In the genomic region with DNA sequence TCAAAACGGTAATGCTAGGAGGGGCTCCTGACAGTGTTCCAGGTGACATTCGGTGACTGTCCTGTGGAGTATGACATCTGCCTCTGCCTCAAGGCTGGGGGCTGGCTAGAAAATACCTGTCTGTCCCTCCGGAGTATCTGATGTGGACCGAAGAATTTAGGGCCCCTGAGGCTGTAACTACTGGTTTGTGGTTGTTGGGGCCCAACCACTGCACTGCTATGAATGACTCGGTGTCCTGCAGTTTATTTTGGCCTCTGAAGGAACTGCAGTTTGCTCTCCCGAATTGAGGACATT, we compare ENCODE assay signal across 2 cellular contexts.
TF ChIP-seq lines count a peak whose summit lies in the region.

No MANE protein-coding gene starts in this region.

TF ChIP-seq in SK-N-SH, 30 proteins besides CTCF, POLR2A, EP300 and RAD21 (continued from another document):
- no peak for TF ChIP-seq USF1 (IDR thresholded peaks at IDR 0.05; ENCODE audit: borderline replicate concordance, low read depth)
- TF ChIP-seq TAF1 (IDR thresholded peaks at IDR 0.05; ENCODE audit: borderline replicate concordance, low read depth, low read length), result no peak
- TF ChIP-seq NRF1 (IDR thresholded peaks at IDR 0.05; ENCODE audit: low read depth, low read length), result no peak
- no peak for TF ChIP-seq EZH2phosphoT487 (IDR thresholded peaks at IDR 0.05; ENCODE audit: borderline replicate concordance, low read depth)
- TF ChIP-seq GABPA (IDR thresholded peaks at IDR 0.05; ENCODE audit: low read depth), result no peak
- no peak for TF ChIP-seq TEAD4 (IDR thresholded peaks at IDR 0.05; ENCODE audit: borderline replicate concordance, insufficient read depth)
- no peak for TF ChIP-seq SMC3 (IDR thresholded peaks at IDR 0.05; ENCODE audit: low read depth, low read length)
- no peak for TF ChIP-seq RCOR1 (IDR thresholded peaks at IDR 0.05; ENCODE audit: low read length)
- no peak for TF ChIP-seq IRF3 (IDR thresholded peaks at IDR 0.05; ENCODE audit: low read depth, low read length)
- TF ChIP-seq, protein P1, sequence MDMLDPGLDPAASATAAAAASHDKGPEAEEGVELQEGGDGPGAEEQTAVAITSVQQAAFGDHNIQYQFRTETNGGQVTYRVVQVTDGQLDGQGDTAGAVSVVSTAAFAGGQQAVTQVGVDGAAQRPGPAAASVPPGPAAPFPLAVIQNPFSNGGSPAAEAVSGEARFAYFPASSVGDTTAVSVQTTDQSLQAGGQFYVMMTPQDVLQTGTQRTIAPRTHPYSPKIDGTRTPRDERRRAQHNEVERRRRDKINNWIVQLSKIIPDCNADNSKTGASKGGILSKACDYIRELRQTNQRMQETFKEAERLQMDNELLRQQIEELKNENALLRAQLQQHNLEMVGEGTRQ (IDR thresholded peaks at IDR 0.05; ENCODE audit: borderline replicate concordance, low read depth, low read length), result no peak
- TF ChIP-seq MAX (IDR thresholded peaks at IDR 0.05; ENCODE audit: low read depth), result no peak
- no peak for TF ChIP-seq FOXJ3 (CRISPR knock-in tag; IDR thresholded peaks at IDR 0.05)
- TF ChIP-seq, protein P2, sequence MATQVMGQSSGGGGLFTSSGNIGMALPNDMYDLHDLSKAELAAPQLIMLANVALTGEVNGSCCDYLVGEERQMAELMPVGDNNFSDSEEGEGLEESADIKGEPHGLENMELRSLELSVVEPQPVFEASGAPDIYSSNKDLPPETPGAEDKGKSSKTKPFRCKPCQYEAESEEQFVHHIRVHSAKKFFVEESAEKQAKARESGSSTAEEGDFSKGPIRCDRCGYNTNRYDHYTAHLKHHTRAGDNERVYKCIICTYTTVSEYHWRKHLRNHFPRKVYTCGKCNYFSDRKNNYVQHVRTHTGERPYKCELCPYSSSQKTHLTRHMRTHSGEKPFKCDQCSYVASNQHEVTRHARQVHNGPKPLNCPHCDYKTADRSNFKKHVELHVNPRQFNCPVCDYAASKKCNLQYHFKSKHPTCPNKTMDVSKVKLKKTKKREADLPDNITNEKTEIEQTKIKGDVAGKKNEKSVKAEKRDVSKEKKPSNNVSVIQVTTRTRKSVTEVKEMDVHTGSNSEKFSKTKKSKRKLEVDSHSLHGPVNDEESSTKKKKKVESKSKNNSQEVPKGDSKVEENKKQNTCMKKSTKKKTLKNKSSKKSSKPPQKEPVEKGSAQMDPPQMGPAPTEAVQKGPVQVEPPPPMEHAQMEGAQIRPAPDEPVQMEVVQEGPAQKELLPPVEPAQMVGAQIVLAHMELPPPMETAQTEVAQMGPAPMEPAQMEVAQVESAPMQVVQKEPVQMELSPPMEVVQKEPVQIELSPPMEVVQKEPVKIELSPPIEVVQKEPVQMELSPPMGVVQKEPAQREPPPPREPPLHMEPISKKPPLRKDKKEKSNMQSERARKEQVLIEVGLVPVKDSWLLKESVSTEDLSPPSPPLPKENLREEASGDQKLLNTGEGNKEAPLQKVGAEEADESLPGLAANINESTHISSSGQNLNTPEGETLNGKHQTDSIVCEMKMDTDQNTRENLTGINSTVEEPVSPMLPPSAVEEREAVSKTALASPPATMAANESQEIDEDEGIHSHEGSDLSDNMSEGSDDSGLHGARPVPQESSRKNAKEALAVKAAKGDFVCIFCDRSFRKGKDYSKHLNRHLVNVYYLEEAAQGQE (IDR thresholded peaks at IDR 0.05; ENCODE audit: low read depth, low read length), result no peak
- no peak for TF ChIP-seq FOXM1 (IDR thresholded peaks at IDR 0.05; ENCODE audit: low read depth)

TF ChIP-seq in SK-N-SH treated with all-trans-retinoic acid at 6 μM for 48 hours, 23 proteins besides CTCF, POLR2A, EP300 and RAD21 (continued from another document):
- TF ChIP-seq CSRNP3 (CRISPR knock-in tag; IDR thresholded peaks at IDR 0.05), result no peak
- TF ChIP-seq CREB5 (CRISPR knock-in tag; IDR thresholded peaks at IDR 0.05; ENCODE audit: low read depth), result no peak
- TF ChIP-seq SNAI2 (CRISPR knock-in tag; IDR thresholded peaks at IDR 0.05), result no peak
- no peak for TF ChIP-seq ESRRG (CRISPR knock-in tag; IDR thresholded peaks at IDR 0.05)
- TF ChIP-seq TCF4 (CRISPR knock-in tag; IDR thresholded peaks at IDR 0.05; ENCODE audit: borderline replicate concordance), result no peak
- TF ChIP-seq ZNF8 (CRISPR knock-in tag; IDR thresholded peaks at IDR 0.05), result no peak
- TF ChIP-seq CSDC2 (CRISPR knock-in tag; IDR thresholded peaks at IDR 0.05), result no peak
- no peak for TF ChIP-seq PPARA (CRISPR knock-in tag; IDR thresholded peaks at IDR 0.05; ENCODE audit: borderline replicate concordance)
- TF ChIP-seq GLIS3 (CRISPR knock-in tag; IDR thresholded peaks at IDR 0.05), result no peak
- TF ChIP-seq TSHZ2 (CRISPR knock-in tag; IDR thresholded peaks at IDR 0.05), result no peak
- no peak for TF ChIP-seq RARB (CRISPR knock-in tag; IDR thresholded peaks at IDR 0.05)
- TF ChIP-seq POU6F1 (CRISPR knock-in tag; IDR thresholded peaks at IDR 0.05; ENCODE audit: borderline replicate concordance, low read depth), result no peak
- TF ChIP-seq PATZ1 (CRISPR knock-in tag; IDR thresholded peaks at IDR 0.05; ENCODE audit: borderline replicate concordance), result no peak
- TF ChIP-seq ZFP3 (CRISPR knock-in tag; IDR thresholded peaks at IDR 0.05), result no peak
